In the genomic region with DNA sequence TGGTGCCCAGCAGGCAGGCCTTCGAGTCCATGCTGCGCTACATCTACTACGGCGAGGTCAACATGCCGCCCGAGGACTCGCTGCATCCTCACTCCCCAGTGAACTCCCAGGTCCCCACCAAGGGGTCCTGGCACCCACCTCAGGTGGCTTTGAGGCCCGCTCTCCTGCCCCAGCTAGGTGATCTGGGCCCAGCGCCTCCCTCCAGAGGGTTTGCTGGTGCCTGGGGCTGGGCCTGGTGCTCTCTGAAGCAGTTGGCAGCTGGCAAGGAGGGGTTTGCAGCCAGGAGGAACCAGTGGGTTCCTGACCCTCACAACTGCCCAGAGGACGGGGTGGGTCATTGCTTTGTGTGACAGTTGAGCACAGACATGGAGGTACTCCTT, we compare ENCODE assay signal across 18 cellular contexts. TPM values are rescaled to one million over a fixed set of nuclear protein-coding genes. Genes with fewer than 3 reads are reported as not detected.
"Had no signal": no experiment of that assay in that cellular context is flagged by ENCODE, and none has a peak within 500 bp of the region (broad histone marks: within the 10 kb centered on the region; RNA-seq: fewer than 3 reads in every experiment).

No MANE protein-coding gene starts in this region.

- H3K9me3 Mint-ChIP-seq: naive thymus-derived CD4-positive, alpha-beta T cell; nephron progenitor cell; stimulated activated naive CD8-positive, alpha-beta T cell treated with anti-CD3 and anti-CD28 coated beads, Interleukin-15, Interleukin-2, amounts not matched to agents 100 ng/mL and 50 ng/mL, for 24 hours had no signal

- ATAC-seq: esophagus mucosa; heart right ventricle; naive thymus-derived CD4-positive, alpha-beta T cell had no signal

- H3K27me3 Mint-ChIP-seq: naive thymus-derived CD4-positive, alpha-beta T cell; stimulated activated naive CD8-positive, alpha-beta T cell treated with anti-CD3 and anti-CD28 coated beads, Interleukin-15, Interleukin-2, amounts not matched to agents 100 ng/mL and 50 ng/mL, for 24 hours had no signal

- DNase-seq: effector memory CD4-positive, alpha-beta T cell; heart right ventricle; hypothalamus; kidney glomerular epithelial cell; mammary epithelial cell; nephron progenitor cell; ovary; small intestine; stimulated activated CD4-positive, alpha-beta T cell treated with anti-CD3 and anti-CD28 coated beads, Interleukin-12 subunit alpha, Interleukin-12 subunit beta, amount 100 ng/mL, for 4 hours; tibial artery; uterus had no signal

- H3K27ac Mint-ChIP-seq: stimulated activated naive CD8-positive, alpha-beta T cell treated with anti-CD3 and anti-CD28 coated beads, Interleukin-15, Interleukin-2, amounts not matched to agents 100 ng/mL and 50 ng/mL, for 24 hours had no signal

- H3K4me3 Mint-ChIP-seq: naive thymus-derived CD4-positive, alpha-beta T cell; nephron progenitor cell; stimulated activated naive CD8-positive, alpha-beta T cell treated with anti-CD3 and anti-CD28 coated beads, Interleukin-15, Interleukin-2, amounts not matched to agents 100 ng/mL and 50 ng/mL, for 24 hours had no signal

- H3K36me3 Mint-ChIP-seq: naive thymus-derived CD4-positive, alpha-beta T cell had no signal

- H3K27ac ChIP-seq: heart right ventricle, ovary, right atrium auricular region, tibial artery, upper lobe of left lung, uterus had no signal

RNA-seq across cellular contexts. Expression of a gene that starts 36.3 kb away (rescaled TPM):
- total RNA-seq: glomerular endothelial cell, mononuclear cell had no signal
